In the genomic region with DNA sequence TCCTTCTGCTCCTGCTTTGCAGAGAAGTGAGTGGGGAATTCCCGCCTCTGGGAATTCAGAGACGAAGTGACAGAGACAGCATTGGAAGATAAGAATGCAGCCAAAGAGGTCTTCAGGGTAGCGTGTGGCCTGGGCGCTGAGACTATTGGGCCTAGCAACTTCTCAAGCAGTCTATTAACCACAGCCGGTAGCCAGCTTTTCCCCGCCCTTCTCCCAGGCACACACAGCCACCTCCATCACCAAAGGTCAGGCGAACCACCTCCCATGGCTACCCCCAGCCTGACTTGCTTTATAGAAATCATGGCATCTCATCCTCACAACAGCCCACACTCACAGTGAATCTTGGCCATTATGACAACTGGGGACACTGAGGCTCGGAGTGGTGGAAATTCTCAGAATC, we compare ENCODE assay signal across 36 cellular contexts.
"Had no signal": no experiment of that assay in that cellular context is flagged by ENCODE, and none has a peak within 500 bp of the region (broad histone marks: within the 10 kb centered on the region; RNA-seq: fewer than 3 reads in every experiment).

No MANE protein-coding gene starts in this region.

- H3K4me3 Mint-ChIP-seq: activated B cell treated with CpG ODN at 0.5 μM for 24 hours; activated CD4-positive, alpha-beta memory T cell treated with anti-CD3 and anti-CD28 coated beads for 36 hours; activated naive CD4-positive, alpha-beta T cell treated with anti-CD3 and anti-CD28 coated beads, Interleukin-2, amount 10 ng/mL, durations not matched to agents 7 days and 5 days; activated naive CD8-positive, alpha-beta T cell; activated naive CD8-positive, alpha-beta T cell treated with anti-CD3 and anti-CD28 coated beads, Interleukin-2, amount 50 U/mL, for 24 hours; activated T-cell treated with anti-CD3 and anti-CD28 coated beads, Interleukin-2, amount 50 U/mL, for 24 hours; central memory CD8-positive, alpha-beta T cell; T-cell had no signal

- H3K27ac Mint-ChIP-seq: activated B cell treated with CpG ODN at 0.5 μM for 24 hours; activated CD4-positive, alpha-beta memory T cell treated with anti-CD3 and anti-CD28 coated beads for 36 hours; activated naive CD4-positive, alpha-beta T cell treated with anti-CD3 and anti-CD28 coated beads, Interleukin-2, amount 10 ng/mL, durations not matched to agents 7 days and 5 days; activated naive CD8-positive, alpha-beta T cell; activated naive CD8-positive, alpha-beta T cell treated with anti-CD3 and anti-CD28 coated beads, Interleukin-2, amount 50 U/mL, for 24 hours; activated T-cell treated with anti-CD3 and anti-CD28 coated beads, Interleukin-2, amount 50 U/mL, for 24 hours; activated T-helper 2 cell treated with anti-CD3 and anti-CD28 coated beads, Interferon-gamma antibody, Interleukin-2, Interleukin-4, amounts not matched to agents 10 μg/mL and 5 μg/mL and 100 μg/mL, durations not matched to agents 14 hours and 24 hours and 36 hours; T-cell had no signal

- H3K9ac ChIP-seq: KMS-11 had no signal

- H3K4me2 ChIP-seq: KMS-11 had no signal

- ATAC-seq: activated naive CD8-positive, alpha-beta T cell treated with anti-CD3 and anti-CD28 coated beads, Interleukin-2, amount 50 U/mL, for 24 hours; PC-3; Right ventricle myocardium inferior; SK-N-SH treated with all-trans-retinoic acid at 6 μM for 48 hours; T-cell had no signal

- DNase-seq: activated B cell treated with CpG ODN at 0.5 μM for 24 hours; activated CD4-positive, alpha-beta memory T cell treated with anti-CD3 and anti-CD28 coated beads for 36 hours; activated CD4-positive, alpha-beta T cell treated with anti-CD3 and anti-CD28 coated beads for 4 hours; activated CD4-positive, alpha-beta T cell treated with anti-CD3 and anti-CD28 coated beads, Interleukin-2, amount 50 U/mL, for 1 hour; activated CD4-positive, CD25-positive, alpha-beta regulatory T cell treated with anti-CD3 and anti-CD28 coated beads, Interleukin-2, amount 50 U/mL, for 72 hours; activated naive CD4-positive, alpha-beta T cell treated with anti-CD3 and anti-CD28 coated beads, Interleukin-2, amount 10 ng/mL, durations not matched to agents 7 days and 5 days; activated naive CD8-positive, alpha-beta T cell treated with anti-CD3 and anti-CD28 coated beads, Interleukin-2, amount 50 U/mL, for 24 hours; activated T-cell treated with anti-CD3 and anti-CD28 coated beads, Interleukin-2, amount 50 U/mL, for 24 hours; aorta; brain microvascular endothelial cell; MM.1S; MV-4-11; NCI-H1092; NCI-H1436 treated with DMSO at 0.1 percent for 48 hours; NCI-H187; NCI-H2029 treated with DMSO at 0.1 percent for 48 hours; NCI-H2107; NCI-H2171; NCI-H510A; NCI-H526; NCI-H748 treated with DMSO at 0.1 percent for 48 hours; NK-92 treated with Interleukin-12 subunit alpha and Interleukin-12 subunit beta, amount 100 ng/mL, for 24 hours; PC-3; RPMI8226; SIG-M5; T-cell; T-helper 2 cell; T-helper 9 cell had no signal

- H3K27me3 ChIP-seq: brain microvascular endothelial cell, Peyer's patch had no signal

- H3K9me3 ChIP-seq: Peyer's patch had no signal

- H3K36me3 Mint-ChIP-seq: activated CD4-positive, alpha-beta memory T cell treated with anti-CD3 and anti-CD28 coated beads for 36 hours; activated naive CD4-positive, alpha-beta T cell treated with anti-CD3 and anti-CD28 coated beads, Interleukin-2, amount 10 ng/mL, durations not matched to agents 7 days and 5 days; activated naive CD8-positive, alpha-beta T cell; T-cell had no signal

- H3K9me3 Mint-ChIP-seq: activated B cell treated with CpG ODN at 0.5 μM for 24 hours; activated CD4-positive, alpha-beta memory T cell treated with anti-CD3 and anti-CD28 coated beads for 36 hours; activated naive CD4-positive, alpha-beta T cell treated with anti-CD3 and anti-CD28 coated beads, Interleukin-2, amount 10 ng/mL, durations not matched to agents 7 days and 5 days; activated naive CD8-positive, alpha-beta T cell treated with anti-CD3 and anti-CD28 coated beads, Interleukin-2, amount 50 U/mL, for 24 hours; activated T-cell treated with anti-CD3 and anti-CD28 coated beads, Interleukin-2, amount 50 U/mL, for 24 hours; activated T-helper 2 cell treated with anti-CD3 and anti-CD28 coated beads, Interferon-gamma antibody, Interleukin-2, Interleukin-4, amounts not matched to agents 10 μg/mL and 5 μg/mL and 100 μg/mL, durations not matched to agents 14 hours and 24 hours and 36 hours; central memory CD8-positive, alpha-beta T cell; T-cell had no signal

- H3K27ac ChIP-seq: brain microvascular endothelial cell, KMS-11, Peyer's patch, VCaP had no signal

- H3K36me3 ChIP-seq: brain microvascular endothelial cell, Peyer's patch had no signal

- H3K4me3 ChIP-seq: Peyer's patch had no signal
